ENCODE assay signal across 8 cellular contexts in the genomic region with DNA sequence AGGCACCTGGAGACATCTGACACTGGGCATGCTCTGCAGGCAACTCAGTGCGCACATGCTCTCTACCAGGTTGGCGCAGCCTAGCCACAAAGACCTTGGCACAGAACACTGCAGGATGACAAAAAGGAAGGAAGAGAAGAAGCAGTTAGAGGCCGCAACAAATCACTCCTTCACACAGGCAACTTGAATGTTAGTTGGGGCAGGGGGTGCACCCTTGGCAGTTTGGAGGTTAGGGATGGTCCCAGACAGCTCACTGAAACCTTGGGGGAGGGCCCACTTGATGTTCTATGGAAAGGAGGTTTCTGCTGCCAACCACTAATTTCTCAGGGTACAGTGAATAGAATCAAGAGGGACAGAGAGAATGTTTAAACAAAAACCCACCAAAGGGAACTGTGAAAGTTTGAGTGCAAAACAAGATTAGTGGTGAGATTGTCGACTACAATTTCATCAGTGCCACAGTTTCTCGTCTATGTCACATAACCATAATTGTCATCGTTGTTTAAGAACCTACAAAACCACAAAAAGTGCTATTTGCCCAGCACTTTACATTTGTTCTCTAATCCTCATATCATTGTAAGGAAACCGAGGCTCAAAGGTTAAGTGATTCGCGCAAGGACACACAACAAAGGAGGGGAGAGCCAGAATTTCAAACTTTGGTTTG.
DNase-seq lines count a peak whose midpoint lies in the region; ATAC-seq lines count a peak whose summit lies in the region.

No MANE protein-coding gene starts in this region.

- DNase-seq in MV-4-11 (lab: John Stamatoyannopoulos, UW) (peak; percentile 43), NCI-H1694 treated with DMSO at 0.1 percent for 48 hours (lab: John Stamatoyannopoulos, UW) (no peak), NCI-H82 (lab: John Stamatoyannopoulos, UW) (no peak)
- DNase-seq in central memory CD8-positive, alpha-beta T cell (ENCODE audit: low spot score in 2 of 2) = peak; percentile 22 to 29
- DNase-seq in stimulated activated CD4-positive, alpha-beta T cell treated with anti-CD3 and anti-CD28 coated beads, Interleukin-4, amount 100 ng/mL, for 48 hours (ENCODE audit: low read depth in 2 of 2) = peak; percentile 42 to 66

- H3K4me1 Mint-ChIP-seq in central memory CD8-positive, alpha-beta T cell = peaks cover 51% of the 10 kb centered on the region

- H3K4me3 Mint-ChIP-seq in central memory CD8-positive, alpha-beta T cell = peak overlapping the region; percentile 72

- no peaks in the 10 kb centered on the region for H3K9me3 Mint-ChIP-seq in central memory CD8-positive, alpha-beta T cell

- no peaks in the 10 kb centered on the region for H3K27me3 Mint-ChIP-seq in central memory CD8-positive, alpha-beta T cell

- peak; percentile 42 for ATAC-seq in GM21390 (IDR thresholded peaks at IDR 0.05; ENCODE audit: unreplicated experiment)
- ATAC-seq in central memory CD8-positive, alpha-beta T cell (replicated peaks; ENCODE audit: extremely low read depth, poor library complexity, severe bottlenecking) = peak; percentile 81
- no peak for ATAC-seq in GM21576 (IDR thresholded peaks at IDR 0.05; ENCODE audit: unreplicated experiment)
- ATAC-seq in GM19324 (IDR thresholded peaks at IDR 0.05; ENCODE audit: low FRiP score, unreplicated experiment) = no peak

- H3K36me3 Mint-ChIP-seq in central memory CD8-positive, alpha-beta T cell (ENCODE audit: insufficient read depth) = peaks cover 3% of the 10 kb centered on the region

- H3K27ac Mint-ChIP-seq in central memory CD8-positive, alpha-beta T cell (ENCODE audit: low read depth) = peak overlapping the region; percentile 87

Comparison
In these comparisons a context has a peak if more than half of its experiments do, and no peak if none do; other contexts are left out.
1. ATAC-seq: peak in GM21390 (single experiment) and central memory CD8-positive, alpha-beta T cell (single experiment); none in GM21576 (single experiment) and GM19324 (single experiment).
2. DNase-seq: peak in MV-4-11 (single experiment), central memory CD8-positive, alpha-beta T cell (2 of 2) and stimulated activated CD4-positive, alpha-beta T cell treated with anti-CD3 and anti-CD28 coated beads, Interleukin-4, amount 100 ng/mL, for 48 hours (2 of 2); none in NCI-H1694 treated with DMSO at 0.1 percent for 48 hours (single experiment) and NCI-H82 (single experiment).